Comparison of ENCODE assay signal across 14 cellular contexts in the genomic region with DNA sequence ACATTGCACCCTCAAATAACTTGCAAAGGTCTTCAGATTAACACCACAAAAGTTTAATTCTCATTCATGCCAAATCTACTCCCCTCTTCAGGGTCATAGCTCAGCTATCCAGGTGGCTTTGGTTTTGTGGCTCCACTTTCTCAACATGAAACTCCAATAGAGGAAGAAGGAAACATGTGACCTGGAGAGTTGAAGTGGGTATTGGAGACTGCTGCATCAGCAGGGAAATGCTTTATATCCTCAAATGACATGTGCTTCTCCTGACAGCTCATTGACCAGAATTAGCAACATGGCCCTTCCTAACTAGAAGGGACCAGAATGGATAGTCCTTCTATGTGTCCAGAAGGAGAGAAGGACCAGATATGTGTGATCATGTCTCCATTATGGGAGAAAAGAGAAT.
DNase-seq lines count a peak whose midpoint lies in the region; ATAC-seq and TF ChIP-seq lines count a peak whose summit lies in the region.
"Had no signal": no experiment of that assay in that cellular context is flagged by ENCODE, and none has a peak within 500 bp of the region (broad histone marks: within the 10 kb centered on the region; RNA-seq: fewer than 3 reads in every experiment).

No MANE protein-coding gene starts in this region.

- no peaks in the 10 kb centered on the region for H3K36me3 ChIP-seq in brain microvascular endothelial cell (replicated peaks)

- no peak for DNase-seq in activated naive CD8-positive, alpha-beta T cell treated with anti-CD3 and anti-CD28 coated beads, Interleukin-2, amount 10 ng/mL, durations not matched to agents 7 days and 5 days
- no peak for DNase-seq in activated naive CD8-positive, alpha-beta T cell treated with anti-CD3 and anti-CD28 coated beads for 36 hours
- peak; percentile 77 for DNase-seq in NOMO-1 treated with dmso at 0.1 percent for 144 hours (lab: John Stamatoyannopoulos, UW; ENCODE audit: unreplicated experiment)
- peak; percentile 41 for DNase-seq in superior temporal gyrus (ENCODE audit: extremely low spot score)
- no peak for DNase-seq in brain microvascular endothelial cell
- DNase-seq: activated CD8-positive, alpha-beta T cell treated with anti-CD3 and anti-CD28 coated beads for 36 hours; islet precursor cell; NCI-H748 treated with DMSO at 0.1 percent for 48 hours; T-cell had no signal

- H3K36me3 Mint-ChIP-seq in activated naive CD8-positive, alpha-beta T cell treated with anti-CD3 and anti-CD28 coated beads, Interleukin-2, amount 10 ng/mL, durations not matched to agents 7 days and 5 days: no peaks in the 10 kb centered on the region
- no peaks in the 10 kb centered on the region for H3K36me3 Mint-ChIP-seq in activated naive CD8-positive, alpha-beta T cell treated with anti-CD3 and anti-CD28 coated beads for 36 hours
- H3K36me3 Mint-ChIP-seq: T-cell had no signal

- no peak overlapping the region for H3K27ac ChIP-seq in brain microvascular endothelial cell
- H3K27ac ChIP-seq: coronary artery had no signal

- POLR2A ChIA-PET in activated naive CD8-positive, alpha-beta T cell treated with anti-CD3 and anti-CD28 coated beads, Interleukin-2, amount 10 ng/mL, durations not matched to agents 7 days and 5 days (lab: Charles Lee): no interaction called here

- peaks cover 25% of the 10 kb centered on the region for H3K27me3 Mint-ChIP-seq in activated naive CD8-positive, alpha-beta T cell treated with anti-CD3 and anti-CD28 coated beads, Interleukin-2, amount 10 ng/mL, durations not matched to agents 7 days and 5 days
- H3K27me3 Mint-ChIP-seq in activated naive CD8-positive, alpha-beta T cell treated with anti-CD3 and anti-CD28 coated beads for 36 hours: peaks cover 39% of the 10 kb centered on the region

- no peak for TF ChIP-seq CTCF in brain microvascular endothelial cell (IDR thresholded peaks at IDR 0.05; ENCODE audit: low read depth, low read length, missing control alignments)

- H3K9me3 Mint-ChIP-seq in activated naive CD8-positive, alpha-beta T cell treated with anti-CD3 and anti-CD28 coated beads, Interleukin-2, amount 10 ng/mL, durations not matched to agents 7 days and 5 days: no peaks in the 10 kb centered on the region
- no peaks in the 10 kb centered on the region for H3K9me3 Mint-ChIP-seq in activated naive CD8-positive, alpha-beta T cell treated with anti-CD3 and anti-CD28 coated beads for 36 hours
- H3K9me3 Mint-ChIP-seq: activated CD8-positive, alpha-beta T cell treated with anti-CD3 and anti-CD28 coated beads for 36 hours; neural crest cell had no signal

- H3K4me3 Mint-ChIP-seq in activated naive CD8-positive, alpha-beta T cell treated with anti-CD3 and anti-CD28 coated beads, Interleukin-2, amount 10 ng/mL, durations not matched to agents 7 days and 5 days: no peak overlapping the region
- no peak overlapping the region for H3K4me3 Mint-ChIP-seq in activated naive CD8-positive, alpha-beta T cell treated with anti-CD3 and anti-CD28 coated beads for 36 hours
- H3K4me3 Mint-ChIP-seq: activated CD8-positive, alpha-beta T cell treated with anti-CD3 and anti-CD28 coated beads for 36 hours; neural crest cell; T-cell had no signal

- no peak overlapping the region for H3K27ac Mint-ChIP-seq in activated naive CD8-positive, alpha-beta T cell treated with anti-CD3 and anti-CD28 coated beads, Interleukin-2, amount 10 ng/mL, durations not matched to agents 7 days and 5 days
- H3K27ac Mint-ChIP-seq in activated naive CD8-positive, alpha-beta T cell treated with anti-CD3 and anti-CD28 coated beads for 36 hours: no peak overlapping the region
- H3K27ac Mint-ChIP-seq: activated CD8-positive, alpha-beta T cell treated with anti-CD3 and anti-CD28 coated beads for 36 hours; T-cell had no signal

- in situ Hi-C loops in brain microvascular endothelial cell (cut with HindIII; ENCODE audit: low pct_ligation_motif_present, low sequenced_read_pairs): no loop called here

- no peaks in the 10 kb centered on the region for H3K27me3 ChIP-seq in brain microvascular endothelial cell (replicated peaks)

- H3K4me1 Mint-ChIP-seq in activated naive CD8-positive, alpha-beta T cell treated with anti-CD3 and anti-CD28 coated beads, Interleukin-2, amount 10 ng/mL, durations not matched to agents 7 days and 5 days: peaks cover 17% of the 10 kb centered on the region
- peaks cover 7% of the 10 kb centered on the region for H3K4me1 Mint-ChIP-seq in activated naive CD8-positive, alpha-beta T cell treated with anti-CD3 and anti-CD28 coated beads for 36 hours
- H3K4me1 Mint-ChIP-seq: neural crest cell had no signal

- ATAC-seq in activated naive CD8-positive, alpha-beta T cell treated with anti-CD3 and anti-CD28 coated beads, Interleukin-2, amount 10 ng/mL, durations not matched to agents 7 days and 5 days (ENCODE audit: low read depth): peak; percentile 30
- ATAC-seq in HG02938 (IDR thresholded peaks at IDR 0.05; ENCODE audit: unreplicated experiment) (peak; percentile 58), GM21717 (IDR thresholded peaks at IDR 0.05; ENCODE audit: unreplicated experiment) (no peak), GM19035 (IDR thresholded peaks at IDR 0.05; ENCODE audit: unreplicated experiment) (no peak)
- ATAC-seq: activated CD8-positive, alpha-beta T cell treated with anti-CD3 and anti-CD28 coated beads for 36 hours; T-cell had no signal

- H3K4me3 ChIP-seq in brain microvascular endothelial cell (ENCODE audit: low read depth, low read length): no peak overlapping the region
- H3K4me3 ChIP-seq: coronary artery had no signal

Comparison
In these comparisons a context has a peak if more than half of its experiments do, and no peak if none do; other contexts are left out.
1. ATAC-seq: peak in activated naive CD8-positive, alpha-beta T cell treated with anti-CD3 and anti-CD28 coated beads, Interleukin-2, amount 10 ng/mL, durations not matched to agents 7 days and 5 days (single experiment) and HG02938 (single experiment); none in GM21717 (single experiment) and GM19035 (single experiment).
2. DNase-seq: peak in NOMO-1 treated with dmso at 0.1 percent for 144 hours (single experiment) and superior temporal gyrus (single experiment); none in activated naive CD8-positive, alpha-beta T cell treated with anti-CD3 and anti-CD28 coated beads, Interleukin-2, amount 10 ng/mL, durations not matched to agents 7 days and 5 days (single experiment), activated naive CD8-positive, alpha-beta T cell treated with anti-CD3 and anti-CD28 coated beads for 36 hours (single experiment) and brain microvascular endothelial cell (single experiment).